In the genomic region with DNA sequence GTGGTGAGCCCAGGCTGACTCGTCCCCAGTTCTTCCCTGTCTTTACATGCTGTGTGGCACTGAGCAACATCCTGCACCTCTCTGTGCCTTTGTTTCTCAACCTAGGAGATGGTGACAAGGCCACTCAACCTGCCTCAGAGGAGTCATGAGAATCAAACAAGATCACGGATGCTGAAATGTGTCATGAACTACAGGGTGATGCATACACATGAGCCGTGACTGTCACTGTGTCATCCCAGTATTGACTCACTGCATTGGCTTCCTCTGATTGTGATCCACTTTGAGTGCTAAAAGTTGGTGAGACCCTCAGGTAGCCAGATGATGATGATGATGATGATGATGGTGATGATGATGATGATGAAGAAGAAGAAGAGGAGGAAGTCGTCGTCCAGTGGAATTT, we compare ENCODE assay signal across 14 cellular contexts. TPM values are rescaled to one million over a fixed set of nuclear protein-coding genes. Genes with fewer than 3 reads are reported as not detected.
DNase-seq lines count a peak whose midpoint lies in the region; ATAC-seq and TF ChIP-seq lines count a peak whose summit lies in the region.
"Had no signal": no experiment of that assay in that cellular context is flagged by ENCODE, and none has a peak within 500 bp of the region (broad histone marks: within the 10 kb centered on the region; RNA-seq: fewer than 3 reads in every experiment).

No MANE protein-coding gene starts in this region.

- no peak overlapping the region for H2AFZ ChIP-seq in PC-3 (ENCODE audit: low read length)

- no peak for TF ChIP-seq CTCF in PC-3 (conservative IDR thresholded peaks at IDR 0.05; ENCODE audit: low read depth, low read length)
- no peak for TF ChIP-seq CTCF in fibroblast of mammary gland (conservative IDR thresholded peaks at IDR 0.05; ENCODE audit: control insufficient read depth, insufficient read depth, low read depth, low read length)
- TF ChIP-seq CTCF in upper lobe of left lung (IDR thresholded peaks at IDR 0.05) = no peak

- DNase-seq in stimulated activated CD4-positive, alpha-beta T cell treated with anti-CD3 and anti-CD28 coated beads, Interleukin-15, amount 100 ng/mL, for 48 hours (ENCODE audit: low read depth in 2 of 2) = peak; percentile 6 to 11
- no peak for DNase-seq in stimulated activated CD4-positive, alpha-beta T cell treated with anti-CD3 and anti-CD28 coated beads, Interleukin-2, amount 100 ng/mL, for 24 hours
- peak; percentile 63 for DNase-seq in PC-3
- DNase-seq in fibroblast of mammary gland (ENCODE audit: low read depth) = peak; percentile 5
- DNase-seq in upper lobe of left lung = no peak
- no peak for DNase-seq in GM03348 (ENCODE audit: low spot score)
- no peak for DNase-seq in NCI-H128 (lab: John Stamatoyannopoulos, UW; ENCODE audit: unreplicated experiment)
- DNase-seq: islet precursor cell, NCI-H226, Right ventricle myocardium superior had no signal

- no peak overlapping the region for H3K4me3 ChIP-seq in PC-3 (ENCODE audit: low read length)
- no peak overlapping the region for H3K4me3 ChIP-seq in fibroblast of mammary gland (ENCODE audit: control insufficient read depth, low read depth, low read length)
- no peak overlapping the region for H3K4me3 ChIP-seq in upper lobe of left lung
- H3K4me3 ChIP-seq: esophagus muscularis mucosa had no signal

- CTCF ChIA-PET in PC-3 (lab: Charles Lee) = no interaction called here

- H3F3A ChIP-seq in PC-3 (ENCODE audit: low read length, unreplicated experiment) = no peaks in the 10 kb centered on the region

- H3K9me3 ChIP-seq in PC-3 (ENCODE audit: low read length) (no peaks in the 10 kb centered on the region), upper lobe of left lung (no peaks in the 10 kb centered on the region)

- H3K4me2 ChIP-seq in PC-3 (ENCODE audit: low read length) = no peak overlapping the region

- H4K20me1 ChIP-seq in PC-3 (ENCODE audit: low read length) = no peaks in the 10 kb centered on the region

- 67 to 87% methylated on average over 5 of the region's 5 CpGs for WGBS in upper lobe of left lung, 2 donors

- no TSS peak for BruUV-seq in PC-3 (replicated peaks; lab: Mats Ljungman, UMichigan)

- H3K36me3 ChIP-seq in PC-3 (ENCODE audit: low read depth, low read length) = no peaks in the 10 kb centered on the region
- no peaks in the 10 kb centered on the region for H3K36me3 ChIP-seq in upper lobe of left lung

- H3K79me2 ChIP-seq in PC-3 (ENCODE audit: low read length) = no peaks in the 10 kb centered on the region

- no peak overlapping the region for H3K9ac ChIP-seq in PC-3 (ENCODE audit: low read length)

- H3K4me1 ChIP-seq in PC-3 (ENCODE audit: insufficient read depth, low read length) (no peaks in the 10 kb centered on the region), upper lobe of left lung (peaks cover 0 to 10% (median 4%) of the 10 kb centered on the region in 4 donors)

- POLR2A ChIA-PET in PC-3 (lab: Charles Lee; ENCODE audit: unreplicated experiment) = no interaction called here

- H3K27ac ChIP-seq in PC-3 (ENCODE audit: low read length) (no peak overlapping the region), upper lobe of left lung (peak overlapping the region in 3 of 4 donors; percentile 1 to 60 (median 57))
- H3K27ac ChIP-seq: esophagus muscularis mucosa had no signal

- ATAC-seq in PC-3 (peak; percentile 49; the same call in 1 of the 2 replicates), upper lobe of left lung (ENCODE audit: low FRiP score in 2 of 2) (peak in 1 of 2 donors; percentile 2), GM18517 (IDR thresholded peaks at IDR 0.05; ENCODE audit: unreplicated experiment) (no peak)

- H3K9me2 ChIP-seq in PC-3 (replicated peaks; ENCODE audit: low read length) = no peaks in the 10 kb centered on the region

- peaks cover 56% of the 10 kb centered on the region for H3K27me3 ChIP-seq in PC-3 (ENCODE audit: low read length)
- H3K27me3 ChIP-seq in upper lobe of left lung = no peaks in the 10 kb centered on the region
- H3K27me3 ChIP-seq: esophagus muscularis mucosa had no signal

- TF ChIP-seq POLR2A in upper lobe of left lung (IDR thresholded peaks at IDR 0.05) = no peak

- no peak for TF ChIP-seq EP300 in upper lobe of left lung (IDR thresholded peaks at IDR 0.05)

- intact Hi-C loops in PC-3 (cut with micrococcal nuclease) = no loop called here

RNA-seq across cellular contexts. Expression of a gene that starts 11.5 kb away (rescaled TPM):
- total RNA-seq in PC-3 (2014; rRNA removed) (not detected in 2 replicates), upper lobe of left lung (not detected)
- total RNA-seq: CD4-positive, alpha-beta T cell; osteocyte had no signal

Comparison
In these comparisons a context has a peak if more than half of its experiments do, and no peak if none do; other contexts are left out.
1. DNase-seq: peak in stimulated activated CD4-positive, alpha-beta T cell treated with anti-CD3 and anti-CD28 coated beads, Interleukin-15, amount 100 ng/mL, for 48 hours (2 of 2), PC-3 (single experiment) and fibroblast of mammary gland (single experiment); none in stimulated activated CD4-positive, alpha-beta T cell treated with anti-CD3 and anti-CD28 coated beads, Interleukin-2, amount 100 ng/mL, for 24 hours (0 of 2), upper lobe of left lung (0 of 2), GM03348 (single experiment) and NCI-H128 (single experiment).